Comparison of ENCODE assay signal across 9 cellular contexts in the genomic region with DNA sequence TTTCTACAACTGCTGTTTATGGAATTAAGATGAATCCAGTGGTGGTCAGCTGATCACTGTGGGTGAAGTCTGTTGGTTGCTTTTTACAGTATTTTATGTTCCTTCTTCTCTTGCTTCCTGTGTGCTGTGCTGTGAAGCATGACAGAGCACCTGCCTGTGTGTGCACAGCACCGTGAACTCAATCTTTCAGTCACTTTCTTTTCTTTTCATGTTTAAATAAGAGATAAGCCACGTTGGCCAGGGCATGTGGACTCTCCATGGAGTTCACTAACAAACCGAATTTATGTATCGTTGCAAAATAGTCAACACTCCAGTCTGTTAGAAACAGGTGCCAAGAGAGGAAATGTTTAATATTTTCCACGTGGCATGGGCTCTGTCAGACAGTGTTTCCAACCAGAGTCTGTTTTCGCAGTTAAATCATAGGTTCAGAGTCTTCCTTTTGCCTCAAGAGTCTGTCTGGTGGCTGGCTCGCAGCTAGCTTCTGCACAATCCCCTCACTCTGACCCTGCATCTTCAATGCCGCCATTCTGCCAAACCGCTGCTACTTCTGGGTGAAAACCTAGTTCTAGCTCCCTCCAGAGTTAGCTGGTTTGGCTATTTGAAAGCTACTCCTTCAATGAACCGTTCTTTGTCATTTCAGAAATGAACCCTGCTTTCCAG.
DNase-seq lines count a peak whose midpoint lies in the region; ATAC-seq and TF ChIP-seq lines count a peak whose summit lies in the region.
"Had no signal": no experiment of that assay in that cellular context is flagged by ENCODE, and none has a peak within 500 bp of the region (broad histone marks: within the 10 kb centered on the region; RNA-seq: fewer than 3 reads in every experiment).

No MANE protein-coding gene starts in this region.

- no peak for TF ChIP-seq CTCF in HEK293 (tag by site-specific recombination; IDR thresholded peaks at IDR 0.05)
- TF ChIP-seq CTCF in mesothelial cell of epicardium (IDR thresholded peaks at IDR 0.05; ENCODE audit: unreplicated experiment) = no peak
- no peak for TF ChIP-seq CTCF in testis (IDR thresholded peaks at IDR 0.05)

- H3K36me3 Mint-ChIP-seq in mesothelial cell of epicardium = peaks cover 7% of the 10 kb centered on the region

- H3K9me3 ChIP-seq in HEK293 (ENCODE audit: control insufficient read depth, insufficient read depth, low read depth, low read length) (no peaks in the 10 kb centered on the region), testis (no peaks in the 10 kb centered on the region)

- no peak overlapping the region for H3K27ac Mint-ChIP-seq in mesothelial cell of epicardium

- WGBS in testis, 2 donors = 72 to 74% methylated on average over 10 of the region's 10 CpGs

- ATAC-seq in GM18498 (IDR thresholded peaks at IDR 0.05; ENCODE audit: unreplicated experiment) = peak; percentile 97

- H3K4me3 ChIP-seq in HEK293 (ENCODE audit: low read depth, low read length) (no peak overlapping the region), testis (no peak overlapping the region)
- H3K4me3 ChIP-seq: skin epidermis had no signal

- DNase-seq in NCI-H1105 (lab: John Stamatoyannopoulos, UW) (peak; percentile 84), germinal center (ENCODE audit: low spot score) (peak; percentile 81), T-helper 1 cell (no peak), NOMO-1 treated with dmso at 0.1 percent for 144 hours (lab: John Stamatoyannopoulos, UW; ENCODE audit: unreplicated experiment) (no peak), mesothelial cell of epicardium (ENCODE audit: low spot score in 2 of 2, unreplicated experiment in 2 of 2) (no peak), testis (no peak)

- CTCF ChIA-PET in HEK293 (lab: Yijun Ruan, JAX) = interaction anchor here (1.4 kb wide), 1 partner anchor 19 kb away, joined by 3 read pairs; no protein-coding TSS in a partner anchor

- H3K36me3 ChIP-seq in HEK293 (ENCODE audit: control insufficient read depth in 2 of 2, insufficient read depth in 1 of 2, low read length in 2 of 2) (no peaks in the 10 kb centered on the region), testis (ENCODE audit: low read depth, missing control alignments) (no peaks in the 10 kb centered on the region)

- H3K27ac ChIP-seq in HEK293 (ENCODE audit: extremely low read depth, low read depth, low read length) = peak overlapping the region; percentile 25; the same call in 1 of the 2 replicates
- H3K27ac ChIP-seq in testis = no peak overlapping the region

- no peak for TF ChIP-seq POLR2A in testis (IDR thresholded peaks at IDR 0.05)

- no peak overlapping the region for H3K4me3 Mint-ChIP-seq in mesothelial cell of epicardium

- peaks cover 8% of the 10 kb centered on the region; the same call in 1 of the 2 replicates for H3K4me1 ChIP-seq in HEK293 (ENCODE audit: control insufficient read depth, insufficient read depth, low read length)
- no peaks in the 10 kb centered on the region for H3K4me1 ChIP-seq in testis

- POLR2A ChIA-PET in HEK293 (lab: Yijun Ruan, JAX) = no interaction called here

- H3K9me3 Mint-ChIP-seq in mesothelial cell of epicardium = peaks cover 13% of the 10 kb centered on the region

- intact Hi-C loops in testis (cut with DNase I; ENCODE audit: low total_unique reads) = no loop called here

- no peaks in the 10 kb centered on the region for H3K27me3 ChIP-seq in testis

- no peaks in the 10 kb centered on the region for H3K27me3 Mint-ChIP-seq in mesothelial cell of epicardium (ENCODE audit: low read depth)

- peaks cover 3% of the 10 kb centered on the region for H3K4me1 Mint-ChIP-seq in mesothelial cell of epicardium

TF ChIP-seq in HEK293, 187 proteins besides CTCF, POLR2A, EP300 and RAD21 (continues in another document):
- TF ChIP-seq, protein P1, sequence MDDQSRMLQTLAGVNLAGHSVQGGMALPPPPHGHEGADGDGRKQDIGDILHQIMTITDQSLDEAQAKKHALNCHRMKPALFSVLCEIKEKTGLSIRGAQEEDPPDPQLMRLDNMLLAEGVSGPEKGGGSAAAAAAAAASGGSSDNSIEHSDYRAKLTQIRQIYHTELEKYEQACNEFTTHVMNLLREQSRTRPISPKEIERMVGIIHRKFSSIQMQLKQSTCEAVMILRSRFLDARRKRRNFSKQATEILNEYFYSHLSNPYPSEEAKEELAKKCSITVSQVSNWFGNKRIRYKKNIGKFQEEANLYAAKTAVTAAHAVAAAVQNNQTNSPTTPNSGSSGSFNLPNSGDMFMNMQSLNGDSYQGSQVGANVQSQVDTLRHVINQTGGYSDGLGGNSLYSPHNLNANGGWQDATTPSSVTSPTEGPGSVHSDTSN (CRISPR knock-in tag; IDR thresholded peaks at IDR 0.05) = no peak
- TF ChIP-seq, protein P2, sequence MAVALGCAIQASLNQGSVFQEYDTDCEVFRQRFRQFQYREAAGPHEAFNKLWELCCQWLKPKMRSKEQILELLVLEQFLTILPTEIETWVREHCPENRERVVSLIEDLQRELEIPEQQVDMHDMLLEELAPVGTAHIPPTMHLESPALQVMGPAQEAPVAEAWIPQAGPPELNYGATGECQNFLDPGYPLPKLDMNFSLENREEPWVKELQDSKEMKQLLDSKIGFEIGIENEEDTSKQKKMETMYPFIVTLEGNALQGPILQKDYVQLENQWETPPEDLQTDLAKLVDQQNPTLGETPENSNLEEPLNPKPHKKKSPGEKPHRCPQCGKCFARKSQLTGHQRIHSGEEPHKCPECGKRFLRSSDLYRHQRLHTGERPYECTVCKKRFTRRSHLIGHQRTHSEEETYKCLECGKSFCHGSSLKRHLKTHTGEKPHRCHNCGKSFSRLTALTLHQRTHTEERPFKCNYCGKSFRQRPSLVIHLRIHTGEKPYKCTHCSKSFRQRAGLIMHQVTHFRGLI (tag by site-specific recombination; IDR thresholded peaks at IDR 0.05) = peak; percentile 43; the same call in 1 of the 2 replicates
- no peak for TF ChIP-seq ZNF624 (tag by site-specific recombination; IDR thresholded peaks at IDR 0.05)
- TF ChIP-seq OSR2 (tag by site-specific recombination; IDR thresholded peaks at IDR 0.05) = 0 out of 2 replicates have a peak, but pooled peaks have one; percentile 27
- TF ChIP-seq GLI4 (tag by site-specific recombination; IDR thresholded peaks at IDR 0.05) = no peak
- no peak for TF ChIP-seq HOXD13 (CRISPR knock-in tag; IDR thresholded peaks at IDR 0.05; ENCODE audit: borderline replicate concordance)
- TF ChIP-seq, protein P3, sequence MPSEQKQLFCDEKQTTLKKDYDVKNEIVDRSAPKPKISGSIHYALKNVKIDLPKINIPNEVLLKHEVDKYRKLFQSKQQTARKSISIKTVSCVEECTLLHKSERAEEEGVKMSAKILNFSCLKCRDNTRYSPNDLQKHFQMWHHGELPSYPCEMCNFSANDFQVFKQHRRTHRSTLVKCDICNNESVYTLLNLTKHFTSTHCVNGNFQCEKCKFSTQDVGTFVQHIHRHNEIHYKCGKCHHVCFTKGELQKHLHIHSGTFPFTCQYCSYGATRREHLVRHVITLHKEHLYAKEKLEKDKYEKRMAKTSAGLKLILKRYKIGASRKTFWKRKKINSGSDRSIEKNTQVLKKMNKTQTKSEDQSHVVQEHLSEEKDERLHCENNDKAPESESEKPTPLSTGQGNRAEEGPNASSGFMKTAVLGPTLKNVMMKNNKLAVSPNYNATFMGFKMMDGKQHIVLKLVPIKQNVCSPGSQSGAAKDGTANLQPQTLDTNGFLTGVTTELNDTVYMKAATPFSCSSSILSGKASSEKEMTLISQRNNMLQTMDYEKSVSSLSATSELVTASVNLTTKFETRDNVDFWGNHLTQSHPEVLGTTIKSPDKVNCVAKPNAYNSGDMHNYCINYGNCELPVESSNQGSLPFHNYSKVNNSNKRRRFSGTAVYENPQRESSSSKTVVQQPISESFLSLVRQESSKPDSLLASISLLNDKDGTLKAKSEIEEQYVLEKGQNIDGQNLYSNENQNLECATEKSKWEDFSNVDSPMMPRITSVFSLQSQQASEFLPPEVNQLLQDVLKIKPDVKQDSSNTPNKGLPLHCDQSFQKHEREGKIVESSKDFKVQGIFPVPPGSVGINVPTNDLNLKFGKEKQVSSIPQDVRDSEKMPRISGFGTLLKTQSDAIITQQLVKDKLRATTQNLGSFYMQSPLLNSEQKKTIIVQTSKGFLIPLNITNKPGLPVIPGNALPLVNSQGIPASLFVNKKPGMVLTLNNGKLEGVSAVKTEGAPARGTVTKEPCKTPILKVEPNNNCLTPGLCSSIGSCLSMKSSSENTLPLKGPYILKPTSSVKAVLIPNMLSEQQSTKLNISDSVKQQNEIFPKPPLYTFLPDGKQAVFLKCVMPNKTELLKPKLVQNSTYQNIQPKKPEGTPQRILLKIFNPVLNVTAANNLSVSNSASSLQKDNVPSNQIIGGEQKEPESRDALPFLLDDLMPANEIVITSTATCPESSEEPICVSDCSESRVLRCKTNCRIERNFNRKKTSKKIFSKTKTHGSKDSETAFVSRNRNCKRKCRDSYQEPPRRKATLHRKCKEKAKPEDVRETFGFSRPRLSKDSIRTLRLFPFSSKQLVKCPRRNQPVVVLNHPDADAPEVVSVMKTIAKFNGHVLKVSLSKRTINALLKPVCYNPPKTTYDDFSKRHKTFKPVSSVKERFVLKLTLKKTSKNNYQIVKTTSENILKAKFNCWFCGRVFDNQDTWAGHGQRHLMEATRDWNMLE (tag by site-specific recombination; conservative IDR thresholded peaks at IDR 0.05; ENCODE audit: low read depth) = 0 out of 2 replicates have a peak, but pooled peaks have one; percentile 15
- TF ChIP-seq ZBTB17 (tag by site-specific recombination; IDR thresholded peaks at IDR 0.05) = 0 out of 2 replicates have a peak, but pooled peaks have one; percentile 16
- 0 out of 2 replicates have a peak, but pooled peaks have one; percentile 28 for TF ChIP-seq PRDM1 (tag by site-specific recombination; IDR thresholded peaks at IDR 0.05)
- TF ChIP-seq, protein P4, sequence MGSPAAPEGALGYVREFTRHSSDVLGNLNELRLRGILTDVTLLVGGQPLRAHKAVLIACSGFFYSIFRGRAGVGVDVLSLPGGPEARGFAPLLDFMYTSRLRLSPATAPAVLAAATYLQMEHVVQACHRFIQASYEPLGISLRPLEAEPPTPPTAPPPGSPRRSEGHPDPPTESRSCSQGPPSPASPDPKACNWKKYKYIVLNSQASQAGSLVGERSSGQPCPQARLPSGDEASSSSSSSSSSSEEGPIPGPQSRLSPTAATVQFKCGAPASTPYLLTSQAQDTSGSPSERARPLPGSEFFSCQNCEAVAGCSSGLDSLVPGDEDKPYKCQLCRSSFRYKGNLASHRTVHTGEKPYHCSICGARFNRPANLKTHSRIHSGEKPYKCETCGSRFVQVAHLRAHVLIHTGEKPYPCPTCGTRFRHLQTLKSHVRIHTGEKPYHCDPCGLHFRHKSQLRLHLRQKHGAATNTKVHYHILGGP (tag by site-specific recombination; IDR thresholded peaks at IDR 0.05) = no peak

Comparison
In these comparisons a context has a peak if more than half of its experiments do, and no peak if none do; other contexts are left out.
1. DNase-seq: peak in NCI-H1105 (single experiment) and germinal center (single experiment); none in T-helper 1 cell (0 of 5), NOMO-1 treated with dmso at 0.1 percent for 144 hours (single experiment), mesothelial cell of epicardium (0 of 2) and testis (single experiment).